In genomic region chr17:56979091-56979480, GRCh38 we compare ENCODE assay signal across 8 cellular contexts. TPM values are rescaled to one million over a fixed set of nuclear protein-coding genes. Genes with fewer than 3 reads are reported as not detected.
DNase-seq lines count a peak whose midpoint lies in the region; ATAC-seq and TF ChIP-seq lines count a peak whose summit lies in the region.

No MANE protein-coding gene starts in this region.

- H3K4me3 ChIP-seq in astrocyte of the cerebellum (ENCODE audit: low read depth, low read length) (peak overlapping the region; percentile 47), mucosa of descending colon (no peak overlapping the region)

- H3K36me3 Mint-ChIP-seq in Calu3 (ENCODE audit: insufficient read depth, unreplicated experiment) (peaks cover 10% of the 10 kb centered on the region), nephron (ENCODE audit: low read depth) (peaks cover 5% of the 10 kb centered on the region)

- H3K9me3 Mint-ChIP-seq in Calu3 (ENCODE audit: low read depth, unreplicated experiment) (no peaks in the 10 kb centered on the region), nephron (no peaks in the 10 kb centered on the region)

- H3K4me1 Mint-ChIP-seq in Calu3 (ENCODE audit: low read depth, unreplicated experiment) (peaks cover 15% of the 10 kb centered on the region), nephron (peaks cover 32% of the 10 kb centered on the region)

- in situ Hi-C loops in astrocyte of the cerebellum (cut with HindIII; ENCODE audit: low sequenced_read_pairs), result no loop called here

- no peak overlapping the region for H3K27ac Mint-ChIP-seq in Calu3 (ENCODE audit: unreplicated experiment)
- H3K27ac Mint-ChIP-seq in nephron, result no peak overlapping the region

- intact Hi-C loops in Calu3 (cut with micrococcal nuclease; ENCODE audit: unreplicated experiment), result no loop called here
- intact Hi-C loops in mucosa of descending colon (cut with DNase I, micrococcal nuclease), result no loop called here

- H3K27me3 Mint-ChIP-seq in Calu3 (ENCODE audit: unreplicated experiment), result no peaks in the 10 kb centered on the region
- H3K27me3 Mint-ChIP-seq in nephron (ENCODE audit: low read depth), result peaks cover 9% of the 10 kb centered on the region

- DNase-seq in Calu3 (no peak), astrocyte of the cerebellum (ENCODE audit: low read depth) (no peak), AG08396 (ENCODE audit: low spot score) (no peak), mucosa of descending colon (no peak), germinal center (ENCODE audit: low spot score) (no peak)
- DNase-seq in activated effector memory CD4-positive, alpha-beta T cell treated with Interleukin-2 at 50 U/mL for 16 hours, result no peak

- H3K4me3 Mint-ChIP-seq in Calu3 (ENCODE audit: low read depth, unreplicated experiment), result peak overlapping the region; percentile 73
- peak overlapping the region; percentile 80 to 90 (median 86) for H3K4me3 Mint-ChIP-seq in nephron

- no peaks in the 10 kb centered on the region for H3K36me3 ChIP-seq in mucosa of descending colon (ENCODE audit: low read depth)

- TF ChIP-seq CTCF in Calu3 (IDR thresholded peaks at IDR 0.05; ENCODE audit: unreplicated experiment), result no peak
- TF ChIP-seq CTCF in astrocyte of the cerebellum (IDR thresholded peaks at IDR 0.05; ENCODE audit: low read depth, low read length, missing control alignments), result no peak
- TF ChIP-seq CTCF in nephron (IDR thresholded peaks at IDR 0.05; ENCODE audit: unreplicated experiment in 3 of 3), result no peak
- TF ChIP-seq CTCF in mucosa of descending colon (IDR thresholded peaks at IDR 0.05), result no peak

- ATAC-seq in HG02759 (IDR thresholded peaks at IDR 0.05; ENCODE audit: unreplicated experiment) (peak; percentile 21), mucosa of descending colon (no peak)

- CTCF ChIA-PET in Calu3 (lab: Charles Lee), result interaction anchor here (0.6 kb wide), 1 partner anchor 8 kb away, joined by 4 read pairs; no protein-coding TSS in a partner anchor

- BruUV-seq in Calu3 (replicated peaks; lab: Mats Ljungman, UMichigan), result no TSS peak

- H3K9me3 ChIP-seq in mucosa of descending colon, result no peaks in the 10 kb centered on the region

- no peaks in the 10 kb centered on the region for H3K4me1 ChIP-seq in mucosa of descending colon (ENCODE audit: low read depth)

RNA-seq across cellular contexts. Expression of gene SCPEP1, which starts 1.2 kb away (rescaled TPM):
- total RNA-seq in Calu3 (2022) (17.6 and 20.2 TPM in 2 replicates), mucosa of descending colon (10 to 100 TPM; 10.3 to 74.2 (median 27.7) TPM)

RNA-seq across cellular contexts. Expression of gene COIL, which starts 18.2 kb away (rescaled TPM):
- total RNA-seq in Calu3 (2022), result 13.4 and 13.5 TPM in 2 replicates
- total RNA-seq in mucosa of descending colon, result 10 to 100 TPM; 12.7 to 15.3 (median 14.1) TPM
